In genomic region chr15:96328101-96328958, GRCh38 we compare ENCODE assay signal across 11 cellular contexts. TPM values are rescaled to one million over a fixed set of nuclear protein-coding genes. Genes with fewer than 3 reads are reported as not detected.
DNase-seq lines count a peak whose midpoint lies in the region; ATAC-seq and TF ChIP-seq lines count a peak whose summit lies in the region.
"Had no signal": no experiment of that assay in that cellular context is flagged by ENCODE, and none has a peak within 500 bp of the region (broad histone marks: within the 10 kb centered on the region; RNA-seq: fewer than 3 reads in every experiment).

No MANE protein-coding gene starts in this region.

- TF ChIP-seq POLR2A in spleen (IDR thresholded peaks at IDR 0.05), result no peak

- 15 to 20% (median 18%) methylated on average over 8 of the region's 8 CpGs for WGBS in spleen, 5 donors

- H3K27me3 ChIP-seq in left lung (peaks cover 0 to 98% of the 10 kb centered on the region in 2 donors), spleen (replicated peaks in 1 of 7) (peaks cover 0 to 99% (median 35%) of the 10 kb centered on the region in 7 donors)

- TF ChIP-seq CTCF in left lung (IDR thresholded peaks at IDR 0.05) (no peak), spleen (IDR thresholded peaks at IDR 0.05 in 8 of 11, conservative IDR thresholded peaks at IDR 0.05 in 3 of 11) (no peak)

- H3K27ac ChIP-seq in left lung, result peak overlapping the region; percentile 78 to 94
- peak overlapping the region; percentile 72 to 96 (median 90) for H3K27ac ChIP-seq in spleen

- peak; percentile 51 for DNase-seq in ELR (ENCODE audit: low read depth)
- peak; percentile 8 for DNase-seq in astrocyte of the hippocampus (ENCODE audit: low read depth, low spot score)
- DNase-seq in left lung, result no peak
- DNase-seq in spleen, result no peak
- DNase-seq in central memory CD4-positive, alpha-beta T cell, result no peak
- DNase-seq in NCI-H1092 (lab: John Stamatoyannopoulos, UW), result no peak
- DNase-seq: activated CD4-positive, alpha-beta T cell treated with anti-CD3 and anti-CD28 coated beads, Interleukin-2, amount 50 U/mL, for 4 hours; NCI-H2171 treated with DMSO at 0.1 percent for 48 hours had no signal

- intact Hi-C loops in left lung (cut with DNase I) (loop anchor here in 1 of 2 donors (10.0 kb wide), 1 partner anchor 1044 kb away; no protein-coding TSS in a partner anchor), spleen (cut with DNase I; ENCODE audit: low total_unique reads) (no loop called here)

- H3K4me1 ChIP-seq in left lung (peaks cover 0 to 10% of the 10 kb centered on the region in 2 donors), spleen (peaks cover 0 to 43% (median 6%) of the 10 kb centered on the region in 6 donors)

- no peaks in the 10 kb centered on the region for H3K9me3 ChIP-seq in left lung
- peaks cover 0 to 15% (median 0%) of the 10 kb centered on the region in 8 donors for H3K9me3 ChIP-seq in spleen

- H3K36me3 ChIP-seq in left lung (no peaks in the 10 kb centered on the region), spleen (no peaks in the 10 kb centered on the region)

- ATAC-seq in left lung (no peak), HG02938 (IDR thresholded peaks at IDR 0.05; ENCODE audit: unreplicated experiment) (no peak), GM19324 (IDR thresholded peaks at IDR 0.05; ENCODE audit: low FRiP score, unreplicated experiment) (no peak)
- ATAC-seq: K562 had no signal

- H3K4me3 ChIP-seq in left lung (no peak overlapping the region), spleen (peak overlapping the region in 5 of 8 donors; percentile 0 to 80 (median 46))

RNA-seq across cellular contexts. Expression of gene NR2F2, which starts 2.2 kb away (rescaled TPM):
- total RNA-seq in left lung, result 10 to 100 TPM; 53.4 to 76.0 TPM
- total RNA-seq in spleen, result 100 to 1,000 TPM in 6 of 7 donors, 10 to 100 TPM in 1; 87.1 to 256 (median 121) TPM
- 10 to 100 TPM; 18.6 to 39.4 (median 23.7) TPM for polyA plus RNA-seq in spleen

Comparison
In these comparisons a context has a peak if more than half of its experiments do, and no peak if none do; other contexts are left out.
1. DNase-seq: peak in ELR (single experiment) and astrocyte of the hippocampus (single experiment); none in left lung (0 of 2), spleen (single experiment), central memory CD4-positive, alpha-beta T cell (single experiment) and NCI-H1092 (single experiment).
2. H3K4me3 ChIP-seq: peak in spleen (5 of 8); none in left lung (0 of 2).